Comparison of ENCODE assay signal across 17 cellular contexts in genomic region chr3:56629044-56629443, GRCh38. TPM values are rescaled to one million over a fixed set of nuclear protein-coding genes. Genes with fewer than 3 reads are reported as not detected.
DNase-seq lines count a peak whose midpoint lies in the region; ATAC-seq and TF ChIP-seq lines count a peak whose summit lies in the region.
"Had no signal": no experiment of that assay in that cellular context is flagged by ENCODE, and none has a peak within 500 bp of the region (broad histone marks: within the 10 kb centered on the region; RNA-seq: fewer than 3 reads in every experiment).

No MANE protein-coding gene starts in this region.

- peaks cover 9% of the 10 kb centered on the region for H3K79me2 ChIP-seq in Karpas-422 (ENCODE audit: low read length)

- peaks cover 42% of the 10 kb centered on the region for H3K36me3 ChIP-seq in cardiac muscle cell
- no peaks in the 10 kb centered on the region for H3K36me3 ChIP-seq in kidney epithelial cell (ENCODE audit: control insufficient read depth, insufficient read depth, low read length)
- peaks cover 88% of the 10 kb centered on the region for H3K36me3 ChIP-seq in upper lobe of right lung
- H3K36me3 ChIP-seq in Karpas-422 (ENCODE audit: insufficient read depth, low read length): peaks cover 59% of the 10 kb centered on the region; the same call in 1 of the 2 replicates

- ATAC-seq in Right ventricle myocardium inferior (no peak), HG03175 (IDR thresholded peaks at IDR 0.05; ENCODE audit: unreplicated experiment) (peak; percentile 89), upper lobe of right lung (peak; percentile 89), GM19455 (IDR thresholded peaks at IDR 0.05; ENCODE audit: unreplicated experiment) (no peak)
- ATAC-seq: activated T-cell treated with anti-CD3 and anti-CD28 coated beads, Interleukin-2, amount 50 U/mL, for 4 hours had no signal

- H3K27ac ChIP-seq in cardiac muscle cell (peak overlapping the region; percentile 1), upper lobe of right lung (no peak overlapping the region), Karpas-422 (ENCODE audit: low read length) (no peak overlapping the region)
- H3K27ac ChIP-seq: transverse colon had no signal

- intact Hi-C loops in Right ventricle myocardium inferior (cut with DNase I) (no loop called here), upper lobe of right lung (cut with DNase I) (no loop called here)

- H3K4me3 ChIP-seq in cardiac muscle cell (no peak overlapping the region), kidney epithelial cell (ENCODE audit: low read depth, low read length) (no peak overlapping the region), upper lobe of right lung (no peak overlapping the region), Karpas-422 (ENCODE audit: low read length) (no peak overlapping the region)
- H3K4me3 ChIP-seq: transverse colon had no signal

- TF ChIP-seq CTCF in cardiac muscle cell (IDR thresholded peaks at IDR 0.05; ENCODE audit: low read depth, low read length) (no peak), kidney epithelial cell (IDR thresholded peaks at IDR 0.05; ENCODE audit: insufficient read depth, low read length, poor library complexity, severe bottlenecking) (no peak), upper lobe of right lung (IDR thresholded peaks at IDR 0.05) (no peak)

- H3K4me1 ChIP-seq in cardiac muscle cell (ENCODE audit: low read depth) (peaks cover 7% of the 10 kb centered on the region), upper lobe of right lung (no peaks in the 10 kb centered on the region), Karpas-422 (ENCODE audit: low read length) (no peaks in the 10 kb centered on the region)

- DNase-seq in cardiac muscle cell (ENCODE audit: low read depth in 1 of 2, low spot score in 1 of 2): no peak
- DNase-seq in Right ventricle myocardium inferior (ENCODE audit: missing footprints): no peak
- peak; percentile 76 for DNase-seq in kidney epithelial cell (ENCODE audit: low read depth)
- no peak for DNase-seq in upper lobe of right lung
- no peak for DNase-seq in Karpas-422
- DNase-seq in AML-193 (lab: John Stamatoyannopoulos, UW): no peak
- DNase-seq: activated CD4-positive, CD25-positive, alpha-beta regulatory T cell; activated T-cell treated with anti-CD3 and anti-CD28 coated beads, Interleukin-2, amount 50 U/mL, for 4 hours; EL; HCEC 1CT; hippocampal formation; NCI-H1048; NCI-H510A; SHP77 treated with DMSO at 0.1 percent for 48 hours; transverse colon had no signal

- H3K9ac ChIP-seq in Karpas-422 (ENCODE audit: low read length): no peak overlapping the region

- no peak overlapping the region for H3K4me2 ChIP-seq in Karpas-422 (ENCODE audit: low read depth, low read length, poor library complexity, severe bottlenecking)

- no peaks in the 10 kb centered on the region for H3K27me3 ChIP-seq in cardiac muscle cell
- no peaks in the 10 kb centered on the region for H3K27me3 ChIP-seq in kidney epithelial cell (ENCODE audit: control insufficient read depth, insufficient read depth, low read length)
- no peaks in the 10 kb centered on the region for H3K27me3 ChIP-seq in upper lobe of right lung
- H3K27me3 ChIP-seq in Karpas-422 (ENCODE audit: low read length): no peaks in the 10 kb centered on the region
- H3K27me3 ChIP-seq: transverse colon had no signal

- no peaks in the 10 kb centered on the region for H4K20me1 ChIP-seq in Karpas-422 (ENCODE audit: insufficient read depth, low read depth, low read length)

- H3K9me3 ChIP-seq in cardiac muscle cell (ENCODE audit: low read depth) (no peaks in the 10 kb centered on the region), upper lobe of right lung (no peaks in the 10 kb centered on the region), Karpas-422 (ENCODE audit: low read length) (no peaks in the 10 kb centered on the region)
- H3K9me3 ChIP-seq: transverse colon had no signal

- no peaks in the 10 kb centered on the region for H3K9me2 ChIP-seq in Karpas-422 (replicated peaks; ENCODE audit: insufficient read depth, low read length)

- H2AFZ ChIP-seq in Karpas-422 (ENCODE audit: low read length): no peak overlapping the region

RNA-seq across cellular contexts. Expression of gene TASOR, which starts 54.0 kb away (rescaled TPM):
- total RNA-seq in cardiac muscle cell: 34.5 and 63.6 TPM in 2 replicates
- polyA plus RNA-seq in cardiac muscle cell: 16.4 and 20.1 TPM in 2 replicates
- total RNA-seq in Right ventricle myocardium inferior: 25.1 TPM
- total RNA-seq in kidney epithelial cell: 34.0 and 35.0 TPM in 2 replicates
- total RNA-seq in upper lobe of right lung: 61.7 TPM
- 87.5 and 112 TPM in 2 replicates for total RNA-seq in Karpas-422 (2014; rRNA removed; shearing (Covaris generic); ENCODE audit: low replicate concordance)

Comparison
In these comparisons a context has a peak if more than half of its experiments do, and no peak if none do; other contexts are left out.
1. ATAC-seq: peak in HG03175 (single experiment) and upper lobe of right lung (single experiment); none in Right ventricle myocardium inferior (single experiment) and GM19455 (single experiment).